1 cellular context compared by ENCODE assay signal in genomic region chr6:143973097-143973979, GRCh38.
TF ChIP-seq lines count a peak whose summit lies in the region.

No MANE protein-coding gene starts in this region.

TF ChIP-seq in H1, 55 proteins besides CTCF, POLR2A, EP300 and RAD21:
- peak; percentile 39; the same call in 1 of the 2 replicates for TF ChIP-seq POU5F1 (IDR thresholded peaks at IDR 0.05; ENCODE audit: low read depth, low read length)
- no peak for TF ChIP-seq MAFK (IDR thresholded peaks at IDR 0.05; ENCODE audit: low read depth, low read length)
- TF ChIP-seq SIRT6 (IDR thresholded peaks at IDR 0.05; ENCODE audit: low read length), result no peak
- TF ChIP-seq TAF7 (optimal IDR thresholded peaks at IDR 0.05; ENCODE audit: borderline replicate concordance, low read depth, low read length), result peak; percentile 16
- no peak for TF ChIP-seq RFX5 (IDR thresholded peaks at IDR 0.05; ENCODE audit: borderline replicate concordance, low read depth, low read length)
- TF ChIP-seq SAP30 (IDR thresholded peaks at IDR 0.05; ENCODE audit: insufficient read depth, insufficient replicate concordance, low read length), result no peak
- peak; percentile 84 for TF ChIP-seq SP1 (IDR thresholded peaks at IDR 0.05; ENCODE audit: low read depth, low read length)
- TF ChIP-seq SRF (IDR thresholded peaks at IDR 0.05; ENCODE audit: low read depth, low read length), result no peak
- no peak for TF ChIP-seq CBX8 (IDR thresholded peaks at IDR 0.05; ENCODE audit: borderline replicate concordance, low read depth, low read length)
- TF ChIP-seq POLR2AphosphoS5 (IDR thresholded peaks at IDR 0.05; ENCODE audit: low read depth, low read length), result 0 out of 2 replicates have a peak, but pooled peaks have one; percentile 25
- no peak for TF ChIP-seq RBBP5 (IDR thresholded peaks at IDR 0.05; ENCODE audit: borderline replicate concordance, low read depth, low read length)
- TF ChIP-seq ATF3 (IDR thresholded peaks at IDR 0.05; ENCODE audit: insufficient read depth, low read depth, low read length), result no peak
- no peak for TF ChIP-seq RNF2 (IDR thresholded peaks at IDR 0.05; ENCODE audit: borderline replicate concordance, low read depth, low read length, missing control alignments, poor library complexity, severe bottlenecking)
- TF ChIP-seq BCL11A (IDR thresholded peaks at IDR 0.05; ENCODE audit: low read depth in 2 of 2, low read length in 2 of 2), result peak; percentile 16 to 72
- peak; percentile 81 to 90; a peak in 2 of 4 replicates for TF ChIP-seq SIN3A (conservative IDR thresholded peaks at IDR 0.05 in 1 of 2, IDR thresholded peaks at IDR 0.05 in 1 of 2; ENCODE audit: low read depth in 1 of 2, low read length in 2 of 2)
- TF ChIP-seq TCF12 (IDR thresholded peaks at IDR 0.05; ENCODE audit: low read depth, low read length), result peak; percentile 87; the same call in 1 of the 2 replicates
- no peak for TF ChIP-seq TAF1 (IDR thresholded peaks at IDR 0.05; ENCODE audit: low read depth, low read length)
- TF ChIP-seq CTBP2 (IDR thresholded peaks at IDR 0.05; ENCODE audit: borderline replicate concordance, insufficient read depth, insufficient read length, low read length), result peak; percentile 97
- no peak for TF ChIP-seq NRF1 (IDR thresholded peaks at IDR 0.05; ENCODE audit: low read depth, low read length)
- no peak for TF ChIP-seq ZNF274 (IDR thresholded peaks at IDR 0.05; ENCODE audit: borderline replicate concordance, extremely low read depth, low read length)
- no peak for TF ChIP-seq SP2 (IDR thresholded peaks at IDR 0.05; ENCODE audit: low read length)
- TF ChIP-seq EZH2 (IDR thresholded peaks at IDR 0.05; ENCODE audit: low read depth, low read length, severe bottlenecking), result no peak
- peak; percentile 72 for TF ChIP-seq MAX (IDR thresholded peaks at IDR 0.05)
- TF ChIP-seq SIX5 (IDR thresholded peaks at IDR 0.05; ENCODE audit: low read depth, low read length), result no peak
- TF ChIP-seq TBP (IDR thresholded peaks at IDR 0.05; ENCODE audit: low read depth, low read length), result no peak
- peak; percentile 39; the same call in 1 of the 2 replicates for TF ChIP-seq EGR1 (IDR thresholded peaks at IDR 0.05; ENCODE audit: borderline replicate concordance, low read depth, low read length)
- peak; percentile 87 for TF ChIP-seq CHD7 (IDR thresholded peaks at IDR 0.05; ENCODE audit: insufficient replicate concordance, low read length)
- no peak for TF ChIP-seq BRCA1 (IDR thresholded peaks at IDR 0.05; ENCODE audit: low read depth, low read length)
- no peak for TF ChIP-seq FOSL1 (IDR thresholded peaks at IDR 0.05; ENCODE audit: insufficient read depth, low read depth, low read length)
- TF ChIP-seq JUND (IDR thresholded peaks at IDR 0.05; ENCODE audit: low read length), result no peak
- peak; percentile 64 for TF ChIP-seq YY1 (IDR thresholded peaks at IDR 0.05; ENCODE audit: low read depth, low read length)
- peak; percentile 93 for TF ChIP-seq NANOG (IDR thresholded peaks at IDR 0.05; ENCODE audit: insufficient read depth, low read depth, low read length, poor library complexity, severe bottlenecking)
- no peak for TF ChIP-seq CHD2 (IDR thresholded peaks at IDR 0.05; ENCODE audit: low read length)
- no peak for TF ChIP-seq KDM5A (IDR thresholded peaks at IDR 0.05; ENCODE audit: low read length)
- TF ChIP-seq TEAD4 (IDR thresholded peaks at IDR 0.05; ENCODE audit: low read depth, low read length), result peak; percentile 89
- TF ChIP-seq HDAC2 (IDR thresholded peaks at IDR 0.05; ENCODE audit: borderline replicate concordance in 1 of 2, low read depth in 2 of 2, low read length in 2 of 2), result peak in 1 of 2 experiments; percentile 12; a peak in 2 of 4 replicates
- no peak for TF ChIP-seq GTF2F1 (IDR thresholded peaks at IDR 0.05; ENCODE audit: borderline replicate concordance, low read depth, low read length)
- no peak for TF ChIP-seq CREB1 (IDR thresholded peaks at IDR 0.05)
- TF ChIP-seq GABPA (IDR thresholded peaks at IDR 0.05; ENCODE audit: borderline replicate concordance, insufficient read depth, low read length), result peak; percentile 15; the same call in 1 of the 2 replicates
